14 cellular contexts compared by ENCODE assay signal in the genomic region with DNA sequence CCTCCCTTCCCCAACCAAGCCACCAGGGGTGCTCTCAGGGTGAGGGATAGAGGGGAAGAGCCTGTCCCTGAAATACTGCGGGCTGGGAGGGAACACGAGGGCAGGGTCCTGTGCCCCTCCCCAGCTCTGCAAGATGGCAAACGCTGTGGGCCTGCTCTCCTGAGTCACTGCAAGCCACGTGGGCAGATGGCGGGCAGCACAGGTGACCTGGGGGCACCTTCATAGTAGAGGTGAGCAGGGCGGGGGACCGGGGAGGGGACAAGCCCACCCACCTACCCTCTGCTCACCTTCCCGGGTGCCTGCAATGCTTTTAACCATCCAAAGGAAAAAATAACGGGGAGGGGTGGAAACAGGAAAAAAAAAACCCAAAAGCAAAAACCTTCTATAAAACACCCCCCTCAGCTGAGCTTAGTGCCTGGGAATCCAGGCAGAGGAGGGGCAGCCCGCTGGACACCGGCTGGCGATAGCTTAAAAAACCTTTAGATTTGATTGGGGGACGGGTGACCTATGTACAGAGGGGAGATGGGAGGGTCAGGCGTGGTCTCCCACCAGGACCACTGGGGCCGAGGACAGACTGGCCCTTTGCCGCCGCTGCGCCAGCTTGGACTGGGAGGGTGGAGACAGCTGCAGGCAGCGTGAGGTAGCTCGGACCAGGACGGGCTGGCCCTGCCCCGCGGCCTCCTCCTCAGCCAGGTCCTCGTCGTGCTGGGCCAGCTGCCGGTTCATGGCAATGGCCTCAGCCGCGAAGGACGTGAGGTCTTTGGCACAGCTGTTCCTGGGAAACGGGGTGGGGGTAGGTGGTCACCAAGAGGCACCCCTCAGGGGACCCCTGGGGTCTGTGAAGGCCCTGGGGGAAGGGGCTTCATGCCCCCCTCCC. TPM values are rescaled to one million over a fixed set of nuclear protein-coding genes. Genes with fewer than 3 reads are reported as not detected.
DNase-seq lines count a peak whose midpoint lies in the region; ATAC-seq lines count a peak whose summit lies in the region.
"Had no signal": no experiment of that assay in that cellular context is flagged by ENCODE, and none has a peak within 500 bp of the region (broad histone marks: within the 10 kb centered on the region; RNA-seq: fewer than 3 reads in every experiment).

No MANE protein-coding gene starts in this region.

- no peaks in the 10 kb centered on the region for H3K4me1 ChIP-seq in aorta (ENCODE audit: control insufficient read depth in 1 of 2, insufficient read depth in 2 of 2, low read length in 2 of 2)
- H3K4me1 ChIP-seq: SJCRH30 had no signal

- H3K9me3 ChIP-seq in aorta (ENCODE audit: control insufficient read depth, low read length), result no peaks in the 10 kb centered on the region
- H3K9me3 ChIP-seq: SJCRH30 had no signal

- no peaks in the 10 kb centered on the region for H3K27me3 ChIP-seq in aorta (ENCODE audit: control insufficient read depth in 1 of 2, insufficient read depth in 2 of 2, low read length in 1 of 2)
- H3K27me3 ChIP-seq: SJCRH30 had no signal

- ATAC-seq in Right ventricle myocardium superior (ENCODE audit: poor library complexity) (no peak), naive B cell (ENCODE audit: low read depth in 2 of 2) (no peak), aorta (ENCODE audit: low FRiP score) (no peak)

- H3K27ac Mint-ChIP-seq in naive B cell, result peak overlapping the region; percentile 65 to 98 (median 83)

- 81 to 83% methylated on average over 29 to 30 of the region's 30 CpGs for WGBS in aorta, 2 donors

- peaks cover 23 to 45% (median 38%) of the 10 kb centered on the region in 3 donors for H3K4me1 Mint-ChIP-seq in naive B cell

- peaks cover 0 to 3% (median 0%) of the 10 kb centered on the region in 7 donors for H3K9me3 Mint-ChIP-seq in naive B cell

- no peak overlapping the region for H3K27ac ChIP-seq in aorta (ENCODE audit: low read depth in 1 of 2, low read length in 2 of 2)
- H3K27ac ChIP-seq: SJCRH30, thoracic aorta had no signal

- no peaks in the 10 kb centered on the region for H3K27me3 Mint-ChIP-seq in naive B cell
- H3K27me3 Mint-ChIP-seq: activated CD4-positive, alpha-beta T cell treated with anti-CD3 and anti-CD28 coated beads, Interleukin-2, amount 10 ng/mL, durations not matched to agents 7 days and 5 days had no signal

- H3K4me3 Mint-ChIP-seq in naive B cell, result peak overlapping the region in 6 of 8 donors; percentile 5 to 59 (median 45)
- H3K4me3 Mint-ChIP-seq: activated CD4-positive, alpha-beta T cell treated with anti-CD3 and anti-CD28 coated beads, Interleukin-2, amount 10 ng/mL, durations not matched to agents 7 days and 5 days had no signal

- peaks cover 0 to 7% of the 10 kb centered on the region in 2 donors for H3K36me3 Mint-ChIP-seq in naive B cell

- peaks cover 0 to 3% of the 10 kb centered on the region in 2 donors for H3K36me3 ChIP-seq in aorta (ENCODE audit: control insufficient read depth in 1 of 2, insufficient read depth in 2 of 2, low read length in 1 of 2)

- no peak overlapping the region for H3K4me3 ChIP-seq in aorta (ENCODE audit: low read length in 2 of 2)
- H3K4me3 ChIP-seq: SJCRH30, thoracic aorta had no signal

- DNase-seq in Right ventricle myocardium superior, result peak; percentile 60
- no peak for DNase-seq in cardiac septum (ENCODE audit: low spot score)
- peak; percentile 8 for DNase-seq in cerebellar cortex (ENCODE audit: low spot score)
- no peak for DNase-seq in naive B cell
- peak; percentile 48 to 76 for DNase-seq in aorta
- no peak for DNase-seq in GDM1 (lab: John Stamatoyannopoulos, UW)
- no peak for DNase-seq in NCI-H2196 (lab: John Stamatoyannopoulos, UW; ENCODE audit: unreplicated experiment)
- no peak for DNase-seq in HK-2 (ENCODE audit: unreplicated experiment)
- DNase-seq: activated CD4-positive, alpha-beta T cell treated with anti-CD3 and anti-CD28 coated beads, Interleukin-2, amount 10 ng/mL, durations not matched to agents 7 days and 5 days; mesenchymal stem cell; NCI-H1436; NCI-H774; SJCRH30 had no signal

- intact Hi-C loops in Right ventricle myocardium superior (cut with DNase I) (no loop called here), cardiac septum (cut with DNase I) (no loop called here), aorta (cut with DNase I) (no loop called here)

RNA-seq across cellular contexts. Expression of gene MKNK2, which starts 11.7 kb away (rescaled TPM):
- 238 TPM for total RNA-seq in Right ventricle myocardium superior
- total RNA-seq in cardiac septum, result 122 TPM
- 100 to 1,000 TPM in 1 of 6 donors, 10 to 100 TPM in 5; 51.1 to 102 (median 57.1) TPM for polyA plus RNA-seq in naive B cell (ENCODE audit: low read depth in 6 of 6)
- total RNA-seq in aorta, result 100 to 1,000 TPM in 1 of 2 donors, 10 to 100 TPM in 1; 93.0 to 103 TPM
- polyA plus RNA-seq in aorta, result 10 to 100 TPM; 49.3 to 68.1 TPM

RNA-seq across cellular contexts. Expression of gene BTBD2, which starts 23.8 kb away (rescaled TPM):
- total RNA-seq in Right ventricle myocardium superior, result 56.3 TPM
- 60.5 TPM for total RNA-seq in cardiac septum
- polyA plus RNA-seq in naive B cell (ENCODE audit: low read depth in 6 of 6), result 1 to 10 TPM; 1.7 to 9.2 (median 4.8) TPM
- total RNA-seq in aorta, result 10 to 100 TPM; 46.2 to 62.7 TPM
- 10 to 100 TPM; 27.5 to 56.7 TPM for polyA plus RNA-seq in aorta

RNA-seq across cellular contexts. Expression of gene MOB3A, which starts 56.8 kb away (rescaled TPM):
- 15.6 TPM for total RNA-seq in Right ventricle myocardium superior
- 17.0 TPM for total RNA-seq in cardiac septum
- polyA plus RNA-seq in naive B cell (ENCODE audit: low read depth in 6 of 6), result 100 to 1,000 TPM in 1 of 6 donors, 10 to 100 TPM in 5; 52.2 to 106 (median 75.1) TPM
- total RNA-seq in aorta, result 10 to 100 TPM; 41.1 to 43.6 TPM
- 10 to 100 TPM; 12.5 to 15.5 TPM for polyA plus RNA-seq in aorta

RNA-seq across cellular contexts. Expression of gene IZUMO4, which starts 57.4 kb away (rescaled TPM):
- total RNA-seq in Right ventricle myocardium superior (1.7 TPM), cardiac septum (4.3 TPM), aorta (1 to 10 TPM; 1.6 to 3.6 TPM)
- polyA plus RNA-seq in naive B cell (ENCODE audit: low read depth in 6 of 6) (1 to 10 TPM in 1 of 6 donors, under 1 TPM in 5; 0.48 to 1.2 (median 0.85) TPM), aorta (10 to 100 TPM in 1 of 2 donors, 1 to 10 TPM in 1; 5.5 to 25.2 TPM)

Comparison
In these comparisons a context has a peak if more than half of its experiments do, and no peak if none do; other contexts are left out.
1. DNase-seq: peak in Right ventricle myocardium superior (single experiment), cerebellar cortex (single experiment) and aorta (2 of 2); none in cardiac septum (single experiment), naive B cell (single experiment), GDM1 (single experiment), NCI-H2196 (single experiment) and HK-2 (single experiment).